ENCODE assay signal across 20 cellular contexts in the genomic region with DNA sequence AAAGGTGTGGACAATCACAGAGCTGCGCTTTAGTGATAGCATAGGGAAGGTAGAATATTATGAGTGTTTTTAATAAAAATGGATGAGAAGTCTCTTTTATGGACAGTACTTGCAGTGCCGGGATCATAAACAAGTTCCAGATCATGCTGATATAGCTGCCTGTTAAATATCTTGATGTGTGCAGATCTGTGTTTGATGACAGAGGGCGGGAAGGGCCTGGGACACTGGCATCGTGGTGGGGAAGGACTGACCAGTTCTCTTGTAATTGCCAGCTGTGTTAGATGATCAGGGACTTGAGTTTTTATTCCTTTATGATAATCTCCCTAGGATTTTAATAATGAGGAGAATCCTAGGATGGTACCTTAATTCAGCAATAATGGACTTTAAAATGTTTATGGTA. TPM values are rescaled to one million over a fixed set of nuclear protein-coding genes. Genes with fewer than 3 reads are reported as not detected.
DNase-seq lines count a peak whose midpoint lies in the region; ATAC-seq and TF ChIP-seq lines count a peak whose summit lies in the region.
"Had no signal": no experiment of that assay in that cellular context is flagged by ENCODE, and none has a peak within 500 bp of the region (broad histone marks: within the 10 kb centered on the region; RNA-seq: fewer than 3 reads in every experiment).

No MANE protein-coding gene starts in this region.

- DNase-seq in activated CD8-positive, alpha-beta T cell treated with anti-CD3 and anti-CD28 coated beads for 36 hours, result no peak
- DNase-seq in activated CD8-positive, alpha-beta T cell treated with anti-CD3 and anti-CD28 coated beads, Interleukin-2, amount 10 ng/mL, durations not matched to agents 7 days and 5 days, result no peak
- DNase-seq in osteocyte (ENCODE audit: extremely low spot score, unreplicated experiment) (no peak), GF-D8 (lab: John Stamatoyannopoulos, UW) (no peak), MV-4-11 (lab: John Stamatoyannopoulos, UW) (no peak), NCI-H226 (no peak)
- DNase-seq: activated CD4-positive, alpha-beta T cell treated with anti-CD3 and anti-CD28 coated beads for 48 hours; hippocampal formation; left lung; NCI-H2107; RPMI8226; stimulated activated CD4-positive, alpha-beta T cell treated with anti-CD3 and anti-CD28 coated beads, Interleukin-15, amount 100 ng/mL, for 24 hours had no signal

- TF ChIP-seq CTCF in activated CD8-positive, alpha-beta T cell treated with anti-CD3 and anti-CD28 coated beads for 36 hours (IDR thresholded peaks at IDR 0.05), result no peak
- TF ChIP-seq CTCF in OCI-LY3 (IDR thresholded peaks at IDR 0.05; ENCODE audit: low read depth, low read length) (no peak), osteocyte (IDR thresholded peaks at IDR 0.05) (no peak)

- no peak overlapping the region for H2AFZ ChIP-seq in OCI-LY3 (ENCODE audit: low read depth, low read length)

- no peaks in the 10 kb centered on the region for H3K9me3 ChIP-seq in OCI-LY3 (ENCODE audit: insufficient read depth, low read length)
- H3K9me3 ChIP-seq: ascending aorta, left lung had no signal

- no peaks in the 10 kb centered on the region for H3K27me3 Mint-ChIP-seq in activated CD8-positive, alpha-beta T cell treated with anti-CD3 and anti-CD28 coated beads for 36 hours
- H3K27me3 Mint-ChIP-seq in activated CD8-positive, alpha-beta T cell treated with anti-CD3 and anti-CD28 coated beads, Interleukin-2, amount 10 ng/mL, durations not matched to agents 7 days and 5 days (ENCODE audit: low read depth), result no peaks in the 10 kb centered on the region
- no peaks in the 10 kb centered on the region for H3K27me3 Mint-ChIP-seq in dendritic cell treated with granulocyte-macrophage colony-stimulating factor and Interleukin-4, amounts not matched to agents 40 ng/mL and 50 ng/mL, for 4 days
- H3K27me3 Mint-ChIP-seq in osteocyte (ENCODE audit: unreplicated experiment), result no peaks in the 10 kb centered on the region

- H3K4me3 ChIP-seq in OCI-LY3 (ENCODE audit: low read length), result no peak overlapping the region
- H3K4me3 ChIP-seq: ascending aorta, left lung had no signal

- H3K27me3 ChIP-seq in OCI-LY3 (ENCODE audit: low read depth, low read length), result no peaks in the 10 kb centered on the region
- H3K27me3 ChIP-seq: ascending aorta, left lung had no signal

- ATAC-seq in activated CD8-positive, alpha-beta T cell treated with anti-CD3 and anti-CD28 coated beads for 36 hours, result no peak
- ATAC-seq in activated CD8-positive, alpha-beta T cell treated with anti-CD3 and anti-CD28 coated beads, Interleukin-2, amount 10 ng/mL, durations not matched to agents 7 days and 5 days, result no peak

- peaks cover 100% of the 10 kb centered on the region for H3K79me2 ChIP-seq in OCI-LY3 (ENCODE audit: low read length)

- peaks cover 26% of the 10 kb centered on the region for H3K4me1 ChIP-seq in OCI-LY3 (ENCODE audit: low read length)
- H3K4me1 ChIP-seq: ascending aorta had no signal

- intact Hi-C loops in activated CD8-positive, alpha-beta T cell treated with anti-CD3 and anti-CD28 coated beads for 36 hours (cut with micrococcal nuclease), result no loop called here
- intact Hi-C loops in dendritic cell treated with granulocyte-macrophage colony-stimulating factor and Interleukin-4, amounts not matched to agents 40 ng/mL and 50 ng/mL, for 4 days (cut with micrococcal nuclease), result no loop called here

- H3K27ac Mint-ChIP-seq in activated CD8-positive, alpha-beta T cell treated with anti-CD3 and anti-CD28 coated beads for 36 hours, result peak overlapping the region; percentile 7
- H3K27ac Mint-ChIP-seq in activated CD8-positive, alpha-beta T cell treated with anti-CD3 and anti-CD28 coated beads, Interleukin-2, amount 10 ng/mL, durations not matched to agents 7 days and 5 days, result no peak overlapping the region
- H3K27ac Mint-ChIP-seq in dendritic cell treated with granulocyte-macrophage colony-stimulating factor and Interleukin-4, amounts not matched to agents 40 ng/mL and 50 ng/mL, for 4 days, result peak overlapping the region; percentile 42
- peak overlapping the region; percentile 74 for H3K27ac Mint-ChIP-seq in osteocyte (ENCODE audit: unreplicated experiment)

- peak overlapping the region; percentile 15; the same call in 1 of the 2 replicates for H3K4me2 ChIP-seq in OCI-LY3 (ENCODE audit: low read length)

- peaks cover 46% of the 10 kb centered on the region for H3K36me3 Mint-ChIP-seq in activated CD8-positive, alpha-beta T cell treated with anti-CD3 and anti-CD28 coated beads for 36 hours (ENCODE audit: low read depth)
- H3K36me3 Mint-ChIP-seq in activated CD8-positive, alpha-beta T cell treated with anti-CD3 and anti-CD28 coated beads, Interleukin-2, amount 10 ng/mL, durations not matched to agents 7 days and 5 days (ENCODE audit: low read depth), result peaks cover 35% of the 10 kb centered on the region
- H3K36me3 Mint-ChIP-seq in dendritic cell treated with granulocyte-macrophage colony-stimulating factor and Interleukin-4, amounts not matched to agents 40 ng/mL and 50 ng/mL, for 4 days (ENCODE audit: low read depth), result peaks cover 63% of the 10 kb centered on the region
- H3K36me3 Mint-ChIP-seq in osteocyte (ENCODE audit: unreplicated experiment), result peaks cover 11% of the 10 kb centered on the region

- peaks cover 91% of the 10 kb centered on the region for H4K20me1 ChIP-seq in OCI-LY3 (ENCODE audit: insufficient read depth, low read length)

- H3K9me3 Mint-ChIP-seq in activated CD8-positive, alpha-beta T cell treated with anti-CD3 and anti-CD28 coated beads for 36 hours, result peaks cover 2% of the 10 kb centered on the region
- H3K9me3 Mint-ChIP-seq in activated CD8-positive, alpha-beta T cell treated with anti-CD3 and anti-CD28 coated beads, Interleukin-2, amount 10 ng/mL, durations not matched to agents 7 days and 5 days (ENCODE audit: insufficient read depth), result no peaks in the 10 kb centered on the region
- no peaks in the 10 kb centered on the region for H3K9me3 Mint-ChIP-seq in dendritic cell treated with granulocyte-macrophage colony-stimulating factor and Interleukin-4, amounts not matched to agents 40 ng/mL and 50 ng/mL, for 4 days
- no peaks in the 10 kb centered on the region for H3K9me3 Mint-ChIP-seq in osteocyte (ENCODE audit: unreplicated experiment)
- H3K9me3 Mint-ChIP-seq: activated T-helper 1 cell treated with anti-CD3 and anti-CD28 coated beads, Interleukin-12 subunit alpha, Interleukin-12 subunit beta, Interleukin-2, Interleukin-4 antibody, amounts not matched to agents 30 ng/mL and 10 ng/mL and 1 ng/mL, durations not matched to agents 14 hours and 24 hours and 36 hours had no signal

- H3K4me3 Mint-ChIP-seq in activated CD8-positive, alpha-beta T cell treated with anti-CD3 and anti-CD28 coated beads for 36 hours, result no peak overlapping the region
- H3K4me3 Mint-ChIP-seq in activated CD8-positive, alpha-beta T cell treated with anti-CD3 and anti-CD28 coated beads, Interleukin-2, amount 10 ng/mL, durations not matched to agents 7 days and 5 days, result no peak overlapping the region
- no peak overlapping the region for H3K4me3 Mint-ChIP-seq in dendritic cell treated with granulocyte-macrophage colony-stimulating factor and Interleukin-4, amounts not matched to agents 40 ng/mL and 50 ng/mL, for 4 days
- no peak overlapping the region for H3K4me3 Mint-ChIP-seq in osteocyte (ENCODE audit: unreplicated experiment)
- H3K4me3 Mint-ChIP-seq: activated T-helper 1 cell treated with anti-CD3 and anti-CD28 coated beads, Interleukin-12 subunit alpha, Interleukin-12 subunit beta, Interleukin-2, Interleukin-4 antibody, amounts not matched to agents 30 ng/mL and 10 ng/mL and 1 ng/mL, durations not matched to agents 14 hours and 24 hours and 36 hours had no signal

- H3K27ac ChIP-seq in OCI-LY3 (ENCODE audit: low read length), result peak overlapping the region; percentile 12; the same call in 1 of the 2 replicates
- H3K27ac ChIP-seq: ascending aorta, left lung had no signal

- peaks cover 45% of the 10 kb centered on the region for H3K36me3 ChIP-seq in OCI-LY3 (replicated peaks; ENCODE audit: low read depth, low read length)

- POLR2A ChIA-PET in activated CD8-positive, alpha-beta T cell treated with anti-CD3 and anti-CD28 coated beads for 36 hours (lab: Charles Lee), result interaction anchor here (0.9 to 1.8 kb wide), 4 partner anchors 11 to 392 kb away, joined by 3 to 6 read pairs (median 4); no protein-coding TSS in a partner anchor
- POLR2A ChIA-PET in activated CD8-positive, alpha-beta T cell treated with anti-CD3 and anti-CD28 coated beads, Interleukin-2, amount 10 ng/mL, durations not matched to agents 7 days and 5 days (lab: Charles Lee), result no interaction called here

- CTCF ChIA-PET in activated CD8-positive, alpha-beta T cell treated with anti-CD3 and anti-CD28 coated beads for 36 hours (lab: Charles Lee), result interaction anchor here (1.1 kb wide), 1 partner anchor 353 kb away, joined by 3 read pairs; no protein-coding TSS in a partner anchor
- CTCF ChIA-PET in activated CD8-positive, alpha-beta T cell treated with anti-CD3 and anti-CD28 coated beads, Interleukin-2, amount 10 ng/mL, durations not matched to agents 7 days and 5 days (lab: Charles Lee), result no interaction called here

- H3K9ac ChIP-seq in OCI-LY3 (ENCODE audit: low read length), result no peak overlapping the region

- peaks cover 53% of the 10 kb centered on the region for H3K4me1 Mint-ChIP-seq in activated CD8-positive, alpha-beta T cell treated with anti-CD3 and anti-CD28 coated beads for 36 hours (ENCODE audit: low read depth)
- peaks cover 32% of the 10 kb centered on the region for H3K4me1 Mint-ChIP-seq in activated CD8-positive, alpha-beta T cell treated with anti-CD3 and anti-CD28 coated beads, Interleukin-2, amount 10 ng/mL, durations not matched to agents 7 days and 5 days (ENCODE audit: low read depth)
- peaks cover 70% of the 10 kb centered on the region for H3K4me1 Mint-ChIP-seq in dendritic cell treated with granulocyte-macrophage colony-stimulating factor and Interleukin-4, amounts not matched to agents 40 ng/mL and 50 ng/mL, for 4 days (ENCODE audit: low read depth)
- peaks cover 43% of the 10 kb centered on the region for H3K4me1 Mint-ChIP-seq in osteocyte (ENCODE audit: unreplicated experiment)

RNA-seq across cellular contexts. Expression of a gene that starts 14.6 kb away (rescaled TPM):
- total RNA-seq in activated CD8-positive, alpha-beta T cell treated with anti-CD3 and anti-CD28 coated beads for 36 hours, result 100 to 1,000 TPM; 206 to 208 TPM
- 100 to 1,000 TPM; 169 to 174 TPM for total RNA-seq in activated CD8-positive, alpha-beta T cell treated with anti-CD3 and anti-CD28 coated beads, Interleukin-2, amount 10 ng/mL, durations not matched to agents 7 days and 5 days
- 227 and 229 TPM in 2 replicates for total RNA-seq in osteocyte

RNA-seq across cellular contexts. Expression of a gene that starts 48.7 kb away (rescaled TPM):
- total RNA-seq in activated CD8-positive, alpha-beta T cell treated with anti-CD3 and anti-CD28 coated beads for 36 hours, result not detected
- not detected for total RNA-seq in activated CD8-positive, alpha-beta T cell treated with anti-CD3 and anti-CD28 coated beads, Interleukin-2, amount 10 ng/mL, durations not matched to agents 7 days and 5 days
- not detected in 2 replicates for total RNA-seq in osteocyte
- total RNA-seq: activated T-helper 1 cell treated with anti-CD3 and anti-CD28 coated beads, Interleukin-12 subunit alpha, Interleukin-12 subunit beta, Interleukin-2, Interleukin-4 antibody, amounts not matched to agents 30 ng/mL and 10 ng/mL and 1 ng/mL, durations not matched to agents 14 hours and 24 hours and 36 hours; ascending aorta; HT1080; left lung; pulmonary artery endothelial cell; T-helper 2 cell treated with Interferon-gamma antibody and Interleukin-4, amounts not matched to agents 100 ng/mL and 5 ng/mL, for 36 hours; temporal lobe had no signal
